In the genomic region with DNA sequence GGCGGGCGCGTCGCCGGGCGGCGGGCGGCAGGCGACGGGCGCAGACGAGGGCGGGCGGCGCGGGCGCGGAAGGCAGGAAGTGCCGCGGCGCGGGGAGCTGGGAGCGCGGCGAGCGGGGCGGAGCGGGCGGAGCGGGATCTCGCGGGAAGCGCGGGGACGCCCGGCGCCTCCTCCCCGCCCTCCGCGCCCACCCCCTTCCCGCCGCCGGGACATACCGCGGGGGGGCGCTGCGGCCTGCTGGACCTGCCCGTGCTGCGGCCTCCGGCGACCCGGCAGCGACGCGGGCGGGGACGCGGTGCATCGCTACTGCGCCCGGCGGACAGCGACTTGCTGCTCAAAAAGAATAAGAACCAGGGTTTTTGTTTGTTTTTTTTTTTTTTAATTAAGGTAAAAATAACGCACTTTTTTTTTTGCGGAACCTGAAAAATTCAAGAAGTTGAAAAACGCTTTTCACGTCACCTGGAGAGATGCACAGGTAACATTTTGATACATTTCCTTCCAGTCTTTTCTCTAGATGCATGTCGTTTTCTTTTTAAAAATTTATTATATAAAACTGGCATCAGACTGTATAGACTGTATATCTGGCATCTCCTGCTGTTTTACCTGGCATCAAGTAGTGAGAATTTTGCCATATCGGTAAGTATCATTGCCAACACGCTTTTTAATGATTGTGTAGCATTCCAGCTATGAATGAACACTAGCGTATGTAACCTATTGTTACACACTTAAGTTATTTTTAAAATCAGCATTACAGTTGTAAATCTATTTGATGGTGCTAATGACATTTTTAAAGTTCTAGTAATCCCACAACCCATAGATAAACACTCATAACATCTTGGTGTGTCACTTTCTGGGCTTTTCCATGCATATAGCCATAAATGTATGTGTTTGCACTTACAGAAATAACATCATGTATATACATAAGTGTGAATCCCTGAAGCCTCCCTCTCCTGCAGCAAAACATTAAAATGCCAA, we compare ENCODE assay signal across 8 cellular contexts. TPM values are rescaled to one million over a fixed set of nuclear protein-coding genes. Genes with fewer than 3 reads are reported as not detected.
DNase-seq lines count a peak whose midpoint lies in the region; ATAC-seq and TF ChIP-seq lines count a peak whose summit lies in the region.

A gene with protein sequence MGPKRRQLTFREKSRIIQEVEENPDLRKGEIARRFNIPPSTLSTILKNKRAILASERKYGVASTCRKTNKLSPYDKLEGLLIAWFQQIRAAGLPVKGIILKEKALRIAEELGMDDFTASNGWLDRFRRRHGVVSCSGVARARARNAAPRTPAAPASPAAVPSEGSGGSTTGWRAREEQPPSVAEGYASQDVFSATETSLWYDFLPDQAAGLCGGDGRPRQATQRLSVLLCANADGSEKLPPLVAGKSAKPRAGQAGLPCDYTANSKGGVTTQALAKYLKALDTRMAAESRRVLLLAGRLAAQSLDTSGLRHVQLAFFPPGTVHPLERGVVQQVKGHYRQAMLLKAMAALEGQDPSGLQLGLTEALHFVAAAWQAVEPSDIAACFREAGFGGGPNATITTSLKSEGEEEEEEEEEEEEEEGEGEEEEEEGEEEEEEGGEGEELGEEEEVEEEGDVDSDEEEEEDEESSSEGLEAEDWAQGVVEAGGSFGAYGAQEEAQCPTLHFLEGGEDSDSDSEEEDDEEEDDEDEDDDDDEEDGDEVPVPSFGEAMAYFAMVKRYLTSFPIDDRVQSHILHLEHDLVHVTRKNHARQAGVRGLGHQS (minus strand): TSS at position 76 of the 975 bp plus-strand sequence. CDS start 257 bp downstream, outside the sequence.

- peaks cover 58% of the 10 kb centered on the region for H3K4me1 ChIP-seq in DND-41 (ENCODE audit: insufficient read depth, low read length)
- peaks cover 22% of the 10 kb centered on the region for H3K4me1 ChIP-seq in Karpas-422 (ENCODE audit: low read length)
- peaks cover 32 to 61% (median 47%) of the 10 kb centered on the region in 4 donors for H3K4me1 ChIP-seq in stomach

- ATAC-seq in DND-41 (ENCODE audit: insufficient read depth, low read depth) (peak; percentile 91), GM21723 (IDR thresholded peaks at IDR 0.05; ENCODE audit: unreplicated experiment) (peak; percentile 87)

- peak within 1 kb of the TSS; percentile 83 for H3K4me2 ChIP-seq in DND-41 (ENCODE audit: insufficient read depth, low read length)
- peak within 1 kb of the TSS; percentile 89 for H3K4me2 ChIP-seq in Karpas-422 (ENCODE audit: low read depth, low read length, poor library complexity, severe bottlenecking)
- peak within 1 kb of the TSS; percentile 84 for H3K4me2 ChIP-seq in neural cell (ENCODE audit: low read length)

- H3K9ac ChIP-seq in DND-41 (ENCODE audit: low read depth, low read length) (peak within 1 kb of the TSS; percentile 64), Karpas-422 (ENCODE audit: low read length) (peak within 1 kb of the TSS; percentile 77), neural cell (ENCODE audit: low read length) (peak within 1 kb of the TSS; percentile 75)

- H3K9me3 ChIP-seq in DND-41 (ENCODE audit: insufficient read depth, low read length, severe bottlenecking) (no peaks in the 10 kb centered on the region), Karpas-422 (ENCODE audit: low read length) (no peaks in the 10 kb centered on the region), neural cell (ENCODE audit: low read length) (no peaks in the 10 kb centered on the region), stomach (no peaks in the 10 kb centered on the region)

- H3F3A ChIP-seq in neural cell (ENCODE audit: insufficient read depth, low read length, poor library complexity, severe bottlenecking): no peaks in the 10 kb centered on the region

- H2AFZ ChIP-seq in DND-41 (ENCODE audit: low read depth, low read length): peak within 1 kb of the TSS; percentile 79
- peak within 1 kb of the TSS; percentile 69; the same call in 1 of the 2 replicates for H2AFZ ChIP-seq in Karpas-422 (ENCODE audit: low read length)
- peak within 1 kb of the TSS; percentile 73 for H2AFZ ChIP-seq in neural cell (ENCODE audit: low read depth, low read length)

- 2 to 7% (median 4%) methylated on average over 24 to 64 of the region's 71 CpGs for WGBS in stomach, 5 donors

- TF ChIP-seq POLR2A in stomach (IDR thresholded peaks at IDR 0.05): no peak

- H3K27ac ChIP-seq in DND-41 (ENCODE audit: low read length) (peak within 1 kb of the TSS; percentile 77), Karpas-422 (ENCODE audit: low read length) (no peak within 1 kb of the TSS), neural cell (ENCODE audit: low read length) (peak within 1 kb of the TSS; percentile 79), stomach (peak within 1 kb of the TSS; percentile 66 to 90 (median 87))

- H3K9me2 ChIP-seq in Karpas-422 (replicated peaks; ENCODE audit: insufficient read depth, low read length) (no peaks in the 10 kb centered on the region), neural cell (ENCODE audit: insufficient read depth, low read length) (no peaks in the 10 kb centered on the region)

- peak; percentile 71 for TF ChIP-seq RAD21 in neural cell (conservative IDR thresholded peaks at IDR 0.05)

- H3K27me3 ChIP-seq in DND-41 (ENCODE audit: insufficient read depth, low read length, poor library complexity): no peaks in the 10 kb centered on the region
- no peaks in the 10 kb centered on the region for H3K27me3 ChIP-seq in Karpas-422 (ENCODE audit: low read length)
- H3K27me3 ChIP-seq in neural cell (ENCODE audit: insufficient read depth, low read depth, low read length): no peaks in the 10 kb centered on the region
- no peaks in the 10 kb centered on the region for H3K27me3 ChIP-seq in stomach

- peaks cover 44% of the 10 kb centered on the region for H3K79me2 ChIP-seq in DND-41 (ENCODE audit: insufficient read depth, low read length)
- H3K79me2 ChIP-seq in Karpas-422 (ENCODE audit: low read length): peaks cover 16% of the 10 kb centered on the region
- H3K79me2 ChIP-seq in neural cell (replicated peaks; ENCODE audit: insufficient read depth, low read length): peaks cover 10% of the 10 kb centered on the region

- TF ChIP-seq EP300 in neural cell (conservative IDR thresholded peaks at IDR 0.05; ENCODE audit: poor library complexity, severe bottlenecking) (no peak), stomach (IDR thresholded peaks at IDR 0.05) (no peak)

- peaks cover 22% of the 10 kb centered on the region for H3K36me3 ChIP-seq in DND-41 (ENCODE audit: insufficient read depth, low read length)
- H3K36me3 ChIP-seq in Karpas-422 (ENCODE audit: insufficient read depth, low read length): no peaks in the 10 kb centered on the region
- no peaks in the 10 kb centered on the region for H3K36me3 ChIP-seq in neural cell (ENCODE audit: insufficient read depth, low read length)
- H3K36me3 ChIP-seq in stomach: peaks cover 0 to 25% (median 8%) of the 10 kb centered on the region in 4 donors

- DNase-seq in DND-41 (peak; percentile 91), Karpas-422 (peak; percentile 95), RPMI8226 (peak; percentile 93), fibroblast of villous mesenchyme (ENCODE audit: low read depth) (peak; percentile 85), stomach (peak; percentile 93)
- DNase-seq in activated effector memory CD4-positive, alpha-beta T cell treated with anti-CD3 and anti-CD28 coated beads, Interleukin-2, amount 50 U/mL, for 16 hours: peak; percentile 97

- intact Hi-C loops in stomach (cut with DNase I; ENCODE audit: low total_unique reads): no loop called here

- H3K4me3 ChIP-seq in DND-41 (ENCODE audit: low read depth in 1 of 2, low read length in 2 of 2) (peak within 1 kb of the TSS; percentile 60 to 70), Karpas-422 (ENCODE audit: low read length) (peak within 1 kb of the TSS; percentile 73), fibroblast of villous mesenchyme (ENCODE audit: low read depth, low read length) (peak within 1 kb of the TSS; percentile 74), neural cell (ENCODE audit: low read length) (peak within 1 kb of the TSS; percentile 82), stomach (peak within 1 kb of the TSS; percentile 61 to 77 (median 70))

- H4K20me1 ChIP-seq in DND-41 (ENCODE audit: insufficient read depth, low read length) (peaks cover 34% of the 10 kb centered on the region), Karpas-422 (ENCODE audit: insufficient read depth, low read depth, low read length) (peaks cover 10% of the 10 kb centered on the region; the same call in 1 of the 2 replicates), neural cell (ENCODE audit: insufficient read depth) (no peaks in the 10 kb centered on the region)

- peak; percentile 80 for TF ChIP-seq CTCF in DND-41 (IDR thresholded peaks at IDR 0.05; ENCODE audit: borderline replicate concordance, extremely low read depth, low read length, poor library complexity, severe bottlenecking)
- TF ChIP-seq CTCF in fibroblast of villous mesenchyme (IDR thresholded peaks at IDR 0.05; ENCODE audit: insufficient read depth, low read depth, low read length): peak; percentile 63
- TF ChIP-seq CTCF in neural cell (IDR thresholded peaks at IDR 0.05; ENCODE audit: poor library complexity, severe bottlenecking): peak; percentile 75
- TF ChIP-seq CTCF in stomach (IDR thresholded peaks at IDR 0.05): peak in 5 of 7 experiments; percentile 41 to 92 (median 74)

TF ChIP-seq in neural cell, 6 proteins besides CTCF, POLR2A, EP300 and RAD21 (continues in another document):
- TF ChIP-seq TAF1 (IDR thresholded peaks at IDR 0.05; ENCODE audit: low read depth) (no peak), SMC3 (conservative IDR thresholded peaks at IDR 0.05; ENCODE audit: poor library complexity) (peak; percentile 63), POLR2AphosphoS5 (IDR thresholded peaks at IDR 0.05) (peak; percentile 77)

RNA-seq across cellular contexts. Expression of the gene that starts here (rescaled TPM):
- total RNA-seq in Karpas-422 (2014; rRNA removed; shearing (Covaris generic); ENCODE audit: low replicate concordance): 13.0 and 32.7 TPM in 2 replicates
- total RNA-seq in fibroblast of villous mesenchyme (87.7 and 106 TPM in 2 replicates), stomach (100 to 1,000 TPM in 1 of 5 donors, 10 to 100 TPM in 4; 24.5 to 130 (median 68.3) TPM)
- polyA plus RNA-seq in neural cell (37.9 and 46.6 TPM in 2 replicates), stomach (10 to 100 TPM; 36.5 to 90.7 (median 79.6) TPM)
- polyA minus RNA-seq in neural cell: 78.1 and 94.0 TPM in 2 replicates
